8 cellular contexts compared by ENCODE assay signal in genomic region chr18:657998-658946, GRCh38. TPM values are rescaled to one million over a fixed set of nuclear protein-coding genes. Genes with fewer than 3 reads are reported as not detected.
A peak's percentile ranks its signal among the peaks of the same experiment; 100 is the strongest.
DNase-seq lines count a peak whose midpoint lies in the region; ATAC-seq and TF ChIP-seq lines count a peak whose summit lies in the region.

No MANE protein-coding gene starts in this region.

- intact Hi-C loops in posterior vena cava (cut with DNase I) = no loop called here

- H3K27ac ChIP-seq in angular gyrus (ENCODE audit: low read depth, low read length) (peak overlapping the region; percentile 79), right atrium auricular region (peak overlapping the region in 1 of 2 donors; percentile 32)

- in situ Hi-C loops in GM13977 (cut with MboI; ENCODE audit: low pct_unique_long_range_greater_than_20kb, low sequenced_read_pairs, unreplicated experiment) = no loop called here

- no peaks in the 10 kb centered on the region for H3K27me3 ChIP-seq in right atrium auricular region

- ATAC-seq in HG02678 (IDR thresholded peaks at IDR 0.05; ENCODE audit: unreplicated experiment) = peak; percentile 51

- H3K4me3 ChIP-seq in right atrium auricular region = peak overlapping the region; percentile 48 to 76

- H3K36me3 ChIP-seq in right atrium auricular region = no peaks in the 10 kb centered on the region

- no peaks in the 10 kb centered on the region for H3K9me3 ChIP-seq in right atrium auricular region

- no peak for TF ChIP-seq CTCF in GM13977 (IDR thresholded peaks at IDR 0.05; ENCODE audit: extremely low read depth, insufficient read depth, missing control alignments)
- no peak for TF ChIP-seq CTCF in right atrium auricular region (IDR thresholded peaks at IDR 0.05)

- DNase-seq in GM13977 (ENCODE audit: low spot score) = peak; percentile 82
- peak; percentile 76 for DNase-seq in NCI-H1092 (lab: John Stamatoyannopoulos, UW)
- DNase-seq in SKM-1 (lab: John Stamatoyannopoulos, UW; ENCODE audit: unreplicated experiment) = peak; percentile 67
- DNase-seq in right atrium auricular region (ENCODE audit: low spot score) = peak; percentile 73
- DNase-seq in posterior vena cava (ENCODE audit: low spot score) = peak; percentile 90
- DNase-seq in cerebellar nuclear complex (lab: John Stamatoyannopoulos, UW) = no peak

- H3K4me1 ChIP-seq in right atrium auricular region = peaks cover 0 to 12% of the 10 kb centered on the region in 2 donors

RNA-seq across cellular contexts. Expression of gene TYMS, which starts 0.8 kb away (rescaled TPM):
- total RNA-seq in right atrium auricular region (under 1 TPM; 0.86 to 0.89 TPM), posterior vena cava (1 to 10 TPM; 4.0 TPM)

RNA-seq across cellular contexts. Expression of gene ENOSF1, which starts 54.2 kb away (rescaled TPM):
- total RNA-seq in right atrium auricular region = 10 to 100 TPM; 13.7 to 24.4 TPM
- 10 to 100 TPM; 38.1 to 57.7 TPM for total RNA-seq in posterior vena cava

Comparison
In these comparisons a context has a peak if more than half of its experiments do, and no peak if none do; other contexts are left out.
1. DNase-seq: peak in GM13977 (single experiment), NCI-H1092 (single experiment), SKM-1 (single experiment), right atrium auricular region (single experiment) and posterior vena cava (single experiment); none in cerebellar nuclear complex (0 of 2).